ENCODE assay signal across 10 cellular contexts in the genomic region with DNA sequence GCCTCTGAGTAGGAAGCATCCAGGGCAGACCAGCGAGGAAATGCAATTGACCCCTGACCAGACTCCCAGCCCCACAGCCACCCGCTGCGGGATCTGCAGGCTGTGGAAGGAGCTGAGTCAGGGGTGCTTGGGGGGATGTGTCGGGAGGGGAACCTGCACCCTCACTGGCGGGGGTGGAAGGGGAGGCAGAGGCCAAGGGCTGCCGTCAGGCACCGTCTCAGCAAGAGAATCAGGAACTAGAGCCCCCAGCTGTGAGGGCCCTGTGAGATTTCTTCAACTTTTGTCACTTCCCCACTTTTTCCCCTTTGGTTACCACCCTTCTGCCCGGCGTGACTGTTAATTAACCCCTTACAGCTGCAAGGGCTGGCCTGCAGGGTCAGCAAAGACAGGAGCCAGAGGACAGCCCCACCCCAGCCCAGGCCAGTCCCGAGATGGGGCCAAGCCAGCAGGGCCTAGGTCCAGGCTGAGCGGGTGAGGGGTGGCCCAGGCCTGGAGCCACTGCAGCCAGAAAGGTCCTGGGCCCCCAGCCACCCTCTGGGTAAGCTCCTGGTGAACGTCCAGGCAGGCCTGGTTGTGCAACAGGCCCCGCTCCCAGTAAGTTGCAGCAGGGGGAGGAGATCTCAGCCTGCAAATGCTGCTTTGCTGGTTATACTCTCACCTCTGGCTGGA.
DNase-seq lines count a peak whose midpoint lies in the region; ATAC-seq and TF ChIP-seq lines count a peak whose summit lies in the region.
"Had no signal": no experiment of that assay in that cellular context is flagged by ENCODE, and none has a peak within 500 bp of the region (broad histone marks: within the 10 kb centered on the region; RNA-seq: fewer than 3 reads in every experiment).

No MANE protein-coding gene starts in this region.

- intact Hi-C loops in gastrocnemius medialis (cut with DNase I; ENCODE audit: low total_unique reads), result no loop called here

- H3K36me3 ChIP-seq in H7 (replicated peaks; ENCODE audit: control insufficient read depth, insufficient read depth, low read length) (no peaks in the 10 kb centered on the region), gastrocnemius medialis (no peaks in the 10 kb centered on the region)

- H3K4me3 ChIP-seq in H7 (ENCODE audit: insufficient read depth, low read depth, low read length) (no peak overlapping the region), gastrocnemius medialis (no peak overlapping the region)

- peak overlapping the region in 2 of 5 donors; percentile 29 to 40 for H3K4me3 Mint-ChIP-seq in immature natural killer cell
- H3K4me3 Mint-ChIP-seq: T-helper 2 cell treated with Interferon-gamma antibody and Interleukin-4, amounts not matched to agents 5 μg/mL and 100 μg/mL, for 36 hours had no signal

- H3K9me3 Mint-ChIP-seq in immature natural killer cell, result peaks cover 6 to 16% (median 12%) of the 10 kb centered on the region in 6 donors

- DNase-seq in H7, result peak; percentile 64
- DNase-seq in amygdala (lab: John Stamatoyannopoulos, UW), result peak in 40 of 56 donors; percentile 25 to 80 (median 60)
- DNase-seq in immature natural killer cell, result no peak
- DNase-seq in gastrocnemius medialis, result peak; percentile 24 to 60
- DNase-seq in NCI-H2196 (lab: John Stamatoyannopoulos, UW; ENCODE audit: unreplicated experiment), result no peak
- no peak for DNase-seq in DMS79 treated with DMSO at 0.1 percent for 48 hours (lab: John Stamatoyannopoulos, UW)
- DNase-seq in activated gamma-delta T cell (lab: John Stamatoyannopoulos, UW), result no peak
- DNase-seq in activated naive CD4-positive, alpha-beta T cell treated with Interleukin-2 at 50 U/mL for 16 hours, result no peak
- DNase-seq: foreskin keratinocyte had no signal

- H3K4me1 ChIP-seq in gastrocnemius medialis, result peaks cover 8 to 20% of the 10 kb centered on the region in 2 donors
- H3K4me1 ChIP-seq: foreskin keratinocyte had no signal

- TF ChIP-seq CTCF in gastrocnemius medialis (IDR thresholded peaks at IDR 0.05 in 4 of 5, conservative IDR thresholded peaks at IDR 0.05 in 1 of 5), result no peak

- TF ChIP-seq POLR2A in gastrocnemius medialis (IDR thresholded peaks at IDR 0.05), result no peak

- peak overlapping the region in 2 of 4 donors; percentile 29 to 57 for H3K27ac ChIP-seq in gastrocnemius medialis
- H3K27ac ChIP-seq: foreskin keratinocyte had no signal

- peaks cover 12 to 18% (median 15%) of the 10 kb centered on the region in 3 donors for H3K36me3 Mint-ChIP-seq in immature natural killer cell

- no peaks in the 10 kb centered on the region for H3K9me3 ChIP-seq in gastrocnemius medialis

- H3K27me3 ChIP-seq in H7 (ENCODE audit: control insufficient read depth, insufficient read depth, low read length) (no peaks in the 10 kb centered on the region; the same call in 1 of the 2 replicates), gastrocnemius medialis (no peaks in the 10 kb centered on the region)
- H3K27me3 ChIP-seq: foreskin keratinocyte had no signal

- peaks cover 0 to 3% (median under 1%) of the 10 kb centered on the region in 3 donors for H3K27me3 Mint-ChIP-seq in immature natural killer cell (ENCODE audit: low read depth in 3 of 3)

- H3K27ac Mint-ChIP-seq in immature natural killer cell, result peak overlapping the region in 4 of 6 donors; percentile 53 to 79 (median 72)
- H3K27ac Mint-ChIP-seq: T-helper 2 cell treated with Interferon-gamma antibody and Interleukin-4, amounts not matched to agents 5 μg/mL and 100 μg/mL, for 36 hours had no signal

- H3K4me1 Mint-ChIP-seq in immature natural killer cell, result peaks cover 40 to 48% of the 10 kb centered on the region in 2 donors

- in situ Hi-C loops in gastrocnemius medialis (cut with MboI; ENCODE audit: low sequenced_read_pairs in 4 of 4), result no loop called here

- peak; percentile 71 to 81 for ATAC-seq in gastrocnemius medialis
- ATAC-seq: foreskin keratinocyte had no signal

Comparison
In these comparisons a context has a peak if more than half of its experiments do, and no peak if none do; other contexts are left out.
1. DNase-seq: peak in H7 (single experiment), amygdala (40 of 56) and gastrocnemius medialis (2 of 2); none in immature natural killer cell (0 of 3), NCI-H2196 (single experiment), DMS79 treated with DMSO at 0.1 percent for 48 hours (single experiment), activated gamma-delta T cell (single experiment) and activated naive CD4-positive, alpha-beta T cell treated with Interleukin-2 at 50 U/mL for 16 hours (single experiment).